Comparison of ENCODE assay signal across 18 cellular contexts in genomic region chr1:29524285-29525065, GRCh38.
A peak's percentile ranks its signal among the peaks of the same experiment; 100 is the strongest.
DNase-seq lines count a peak whose midpoint lies in the region; ATAC-seq and TF ChIP-seq lines count a peak whose summit lies in the region.
"Had no signal": no experiment of that assay in that cellular context is flagged by ENCODE, and none has a peak within 500 bp of the region (broad histone marks: within the 10 kb centered on the region; RNA-seq: fewer than 3 reads in every experiment).

No MANE protein-coding gene starts in this region.

- DNase-seq in NCI-H82 (lab: John Stamatoyannopoulos, UW) (peak; percentile 21), NCI-H82 treated with DMSO at 0.1 percent for 48 hours (lab: John Stamatoyannopoulos, UW; ENCODE audit: unreplicated experiment) (no peak), adrenal gland (peak in 4 of 7 donors; percentile 2 to 58 (median 6)), mesendoderm (no peak), testis (peak; percentile 11)
- DNase-seq in activated naive CD4-positive, alpha-beta T cell treated with anti-CD3 and anti-CD28 coated beads, Interleukin-2, amount 10 ng/mL, durations not matched to agents 7 days and 5 days: no peak
- DNase-seq: DMS 273 treated with DMSO at 0.1 percent for 48 hours, Kasumi-1, NCI-H1105 treated with DMSO at 0.1 percent for 48 hours, NCI-H187 treated with DMSO at 0.1 percent for 48 hours, NCI-H2171, NCI-H774, SHP77 treated with DMSO at 0.1 percent for 48 hours had no signal

- H3K4me1 ChIP-seq in adrenal gland (replicated peaks in 1 of 2) (no peaks in the 10 kb centered on the region), mesendoderm (ENCODE audit: control insufficient read depth, low read depth, low read length) (no peaks in the 10 kb centered on the region), testis (no peaks in the 10 kb centered on the region)
- H3K4me1 ChIP-seq: HAP-1 had no signal

- H3K18ac ChIP-seq in mesendoderm (ENCODE audit: low read length): no peak overlapping the region

- TF ChIP-seq CTCF in adrenal gland (IDR thresholded peaks at IDR 0.05): no peak
- no peak for TF ChIP-seq CTCF in testis (IDR thresholded peaks at IDR 0.05)

- no peak overlapping the region for H2AK5ac ChIP-seq in mesendoderm (ENCODE audit: low read length)

- no peak overlapping the region for H4K8ac ChIP-seq in mesendoderm (ENCODE audit: low read depth, low read length)

- intact Hi-C loops in adrenal gland (cut with DNase I) (no loop called here), testis (cut with DNase I; ENCODE audit: low total_unique reads) (no loop called here)

- no peak overlapping the region for H3K9ac ChIP-seq in mesendoderm (ENCODE audit: low read length)
- H3K9ac ChIP-seq: BLaER1 treated with 17β-estradiol and CSF1 and Interleukin-3, amounts not matched to agents 10 nM and 100 nM had no signal

- 64 to 72% (median 66%) methylated on average over 15 to 23 of the region's 23 CpGs for WGBS in adrenal gland, 4 donors
- no CpG with 5 or more reads among the region's 23 CpGs for WGBS in mesendoderm (ENCODE audit: extremely low coverage, insufficient coverage, low lambda C conversion rate)
- 74 to 79% methylated on average over 20 to 23 of the region's 23 CpGs for WGBS in testis, 2 donors

- H3K9me3 Mint-ChIP-seq in activated naive CD4-positive, alpha-beta T cell treated with anti-CD3 and anti-CD28 coated beads, Interleukin-2, amount 10 ng/mL, durations not matched to agents 7 days and 5 days: peaks cover 5% of the 10 kb centered on the region

- no peak overlapping the region for H3K4ac ChIP-seq in mesendoderm (ENCODE audit: low read depth, low read length)

- no peaks in the 10 kb centered on the region for H3K36me3 Mint-ChIP-seq in activated naive CD4-positive, alpha-beta T cell treated with anti-CD3 and anti-CD28 coated beads, Interleukin-2, amount 10 ng/mL, durations not matched to agents 7 days and 5 days

- no peak overlapping the region for H3K4me3 Mint-ChIP-seq in activated naive CD4-positive, alpha-beta T cell treated with anti-CD3 and anti-CD28 coated beads, Interleukin-2, amount 10 ng/mL, durations not matched to agents 7 days and 5 days

- H3K9me3 ChIP-seq in adrenal gland (replicated peaks in 1 of 3) (no peaks in the 10 kb centered on the region), testis (no peaks in the 10 kb centered on the region)
- H3K9me3 ChIP-seq: HAP-1 had no signal

- H3K23ac ChIP-seq in mesendoderm (ENCODE audit: low read length): no peak overlapping the region

- no peak overlapping the region for H3K27ac ChIP-seq in adrenal gland
- no peak overlapping the region for H3K27ac ChIP-seq in mesendoderm (ENCODE audit: low read depth, low read length)
- no peak overlapping the region for H3K27ac ChIP-seq in testis
- H3K27ac ChIP-seq: 22Rv1; BLaER1 treated with 17β-estradiol and CSF1 and Interleukin-3, amounts not matched to agents 10 nM and 100 nM had no signal

- H4K5ac ChIP-seq in mesendoderm (ENCODE audit: low read length): no peak overlapping the region

- H3K4me1 Mint-ChIP-seq in activated naive CD4-positive, alpha-beta T cell treated with anti-CD3 and anti-CD28 coated beads, Interleukin-2, amount 10 ng/mL, durations not matched to agents 7 days and 5 days: no peaks in the 10 kb centered on the region

- CTCF ChIA-PET in activated naive CD4-positive, alpha-beta T cell treated with anti-CD3 and anti-CD28 coated beads, Interleukin-2, amount 10 ng/mL, durations not matched to agents 7 days and 5 days (lab: Charles Lee): no interaction called here

- peak overlapping the region; percentile 40 for H3K56ac ChIP-seq in mesendoderm (ENCODE audit: low read length)

- H3K79me2 ChIP-seq in mesendoderm (ENCODE audit: control insufficient read depth, insufficient read depth, low read length): no peaks in the 10 kb centered on the region

- H3K27ac Mint-ChIP-seq in activated naive CD4-positive, alpha-beta T cell treated with anti-CD3 and anti-CD28 coated beads, Interleukin-2, amount 10 ng/mL, durations not matched to agents 7 days and 5 days: no peak overlapping the region

- no peak overlapping the region for H2BK15ac ChIP-seq in mesendoderm (replicated peaks; ENCODE audit: low read depth)

- ATAC-seq in GM21786 (IDR thresholded peaks at IDR 0.05; ENCODE audit: unreplicated experiment) (no peak), GM21825 (IDR thresholded peaks at IDR 0.05; ENCODE audit: unreplicated experiment) (no peak)

- no peak overlapping the region for H2BK120ac ChIP-seq in mesendoderm (ENCODE audit: low read depth, low read length)

- no peak overlapping the region for H2BK5ac ChIP-seq in mesendoderm (ENCODE audit: low read length)

- no peak overlapping the region for H3K4me2 ChIP-seq in mesendoderm (ENCODE audit: low read length)
- H3K4me2 ChIP-seq: BLaER1 treated with 17β-estradiol and CSF1 and Interleukin-3, amounts not matched to agents 10 nM and 100 nM had no signal

- TF ChIP-seq POLR2A in adrenal gland (IDR thresholded peaks at IDR 0.05): no peak
- TF ChIP-seq POLR2A in testis (IDR thresholded peaks at IDR 0.05): no peak

- no peaks in the 10 kb centered on the region for H3K27me3 ChIP-seq in adrenal gland
- H3K27me3 ChIP-seq in mesendoderm (ENCODE audit: insufficient read depth, low read length, poor library complexity): no peaks in the 10 kb centered on the region
- H3K27me3 ChIP-seq in testis: no peaks in the 10 kb centered on the region

- H3K36me3 ChIP-seq in adrenal gland (replicated peaks in 1 of 2): no peaks in the 10 kb centered on the region
- H3K36me3 ChIP-seq in mesendoderm (ENCODE audit: control insufficient read depth, insufficient read depth, low read length): no peaks in the 10 kb centered on the region
- no peaks in the 10 kb centered on the region for H3K36me3 ChIP-seq in testis (ENCODE audit: low read depth, missing control alignments)
- H3K36me3 ChIP-seq: BLaER1 treated with 17β-estradiol and CSF1 and Interleukin-3, amounts not matched to agents 10 nM and 100 nM; HAP-1 had no signal

- peaks cover 14% of the 10 kb centered on the region for H3K27me3 Mint-ChIP-seq in activated naive CD4-positive, alpha-beta T cell treated with anti-CD3 and anti-CD28 coated beads, Interleukin-2, amount 10 ng/mL, durations not matched to agents 7 days and 5 days

- no peak overlapping the region for H3K4me3 ChIP-seq in adrenal gland
- H3K4me3 ChIP-seq in mesendoderm (ENCODE audit: low read length): no peak overlapping the region
- no peak overlapping the region for H3K4me3 ChIP-seq in testis
- H3K4me3 ChIP-seq: BLaER1 treated with 17β-estradiol and CSF1 and Interleukin-3, amounts not matched to agents 10 nM and 100 nM; HAP-1 had no signal

- no peaks in the 10 kb centered on the region for H3K79me1 ChIP-seq in mesendoderm (ENCODE audit: low read length)

Comparison
In these comparisons a context has a peak if more than half of its experiments do, and no peak if none do; other contexts are left out.
1. DNase-seq: peak in NCI-H82 (single experiment), adrenal gland (4 of 7) and testis (single experiment); none in NCI-H82 treated with DMSO at 0.1 percent for 48 hours (single experiment), mesendoderm (single experiment) and activated naive CD4-positive, alpha-beta T cell treated with anti-CD3 and anti-CD28 coated beads, Interleukin-2, amount 10 ng/mL, durations not matched to agents 7 days and 5 days (single experiment).